In genomic region chr6:149636116-149636515, GRCh38 we compare ENCODE assay signal across 14 cellular contexts. TPM values are rescaled to one million over a fixed set of nuclear protein-coding genes. Genes with fewer than 3 reads are reported as not detected.
A peak's percentile ranks its signal among the peaks of the same experiment; 100 is the strongest.
DNase-seq lines count a peak whose midpoint lies in the region; TF ChIP-seq lines count a peak whose summit lies in the region.
"Had no signal": no experiment of that assay in that cellular context is flagged by ENCODE, and none has a peak within 500 bp of the region (broad histone marks: within the 10 kb centered on the region; RNA-seq: fewer than 3 reads in every experiment).

No MANE protein-coding gene starts in this region.

- H3K4me2 ChIP-seq in mesenchymal stem cell (ENCODE audit: low read length, poor library complexity, severe bottlenecking): no peak overlapping the region

- no peak overlapping the region for H2BK15ac ChIP-seq in mesenchymal stem cell (ENCODE audit: low read depth, poor library complexity, severe bottlenecking)

- POLR2A ChIA-PET in HEK293T (lab: Yijun Ruan, JAX): no interaction called here

- H3K18ac ChIP-seq in mesenchymal stem cell (ENCODE audit: low read depth in 1 of 2, low read length in 2 of 2): no peak overlapping the region

- no peak overlapping the region for H2BK5ac ChIP-seq in mesenchymal stem cell (ENCODE audit: low read depth, low read length, poor library complexity, severe bottlenecking)

- H3K9ac ChIP-seq in colonic mucosa (ENCODE audit: low read depth in 2 of 2, low read length in 2 of 2) (no peak overlapping the region), mesenchymal stem cell (ENCODE audit: low read length) (no peak overlapping the region)

- H4K91ac ChIP-seq in mesenchymal stem cell (ENCODE audit: low read length): no peak overlapping the region

- H3K4me3 ChIP-seq in colonic mucosa (no peak overlapping the region), mesenchymal stem cell (ENCODE audit: insufficient read depth in 1 of 2, low read depth in 1 of 2, low read length in 2 of 2) (no peak overlapping the region)
- H3K4me3 ChIP-seq: SJSA1, thyroid gland had no signal

- CTCF ChIA-PET in HEK293T (lab: Yijun Ruan, JAX): interaction anchor here (0.8 kb wide), 1 partner anchor 9 kb away, joined by 3 read pairs; no protein-coding TSS in a partner anchor

- H3K27ac ChIP-seq in colonic mucosa: no peak overlapping the region
- H3K27ac ChIP-seq in mesenchymal stem cell (ENCODE audit: low read length, poor library complexity, severe bottlenecking): no peak overlapping the region
- H3K27ac ChIP-seq: SJSA1, thyroid gland had no signal

- no peaks in the 10 kb centered on the region for H3K9me3 ChIP-seq in colonic mucosa
- H3K9me3 ChIP-seq in mesenchymal stem cell (ENCODE audit: control insufficient read depth, low read length): no peaks in the 10 kb centered on the region
- H3K9me3 ChIP-seq: SJSA1, thyroid gland had no signal

- DNase-seq in EL: peak; percentile 78
- peak; percentile 83 for DNase-seq in M059J (ENCODE audit: low read depth)
- peak; percentile 21 for DNase-seq in colonic mucosa
- DNase-seq in mesenchymal stem cell: peak; percentile 37
- DNase-seq in activated T-cell treated with anti-CD3 and anti-CD28 coated beads, Interleukin-2, amount 50 U/mL, for 48 hours: no peak
- DNase-seq in AG20443 (ENCODE audit: low spot score): no peak
- DNase-seq in iPS-NIHi7 (ENCODE audit: extremely low spot score): no peak
- DNase-seq in HEK293T (ENCODE audit: extremely low spot score): no peak
- DNase-seq: activated effector memory CD4-positive, alpha-beta T cell treated with Interleukin-2 at 50 U/mL for 16 hours; CD4-positive, CD25-positive, alpha-beta regulatory T cell; NCI-H1105; NK-92 treated with Interleukin-12 subunit alpha and Interleukin-12 subunit beta, amount 100 ng/mL, for 24 hours; thyroid gland had no signal

- no peak overlapping the region for H2AFZ ChIP-seq in mesenchymal stem cell (ENCODE audit: low read depth, low read length)

- intact Hi-C loops in colonic mucosa (cut with DNase I): no loop called here

- H3K4me1 ChIP-seq in colonic mucosa (no peaks in the 10 kb centered on the region), mesenchymal stem cell (ENCODE audit: control insufficient read depth, insufficient read depth, low read depth, low read length) (no peaks in the 10 kb centered on the region)
- H3K4me1 ChIP-seq: SJSA1, thyroid gland had no signal

- H3K4ac ChIP-seq in mesenchymal stem cell (ENCODE audit: low read depth in 1 of 2, low read length in 2 of 2): no peak overlapping the region

- no peak overlapping the region for H4K8ac ChIP-seq in mesenchymal stem cell (ENCODE audit: low read length)

- no peak overlapping the region for H3K23ac ChIP-seq in mesenchymal stem cell (ENCODE audit: low read length in 2 of 2)

- no peak overlapping the region for H3K14ac ChIP-seq in mesenchymal stem cell (ENCODE audit: low read length in 2 of 2)

- H3K27me3 ChIP-seq in colonic mucosa: no peaks in the 10 kb centered on the region
- H3K27me3 ChIP-seq in mesenchymal stem cell (ENCODE audit: control insufficient read depth in 1 of 2, insufficient read depth in 1 of 2, low read length in 2 of 2): no peaks in the 10 kb centered on the region
- H3K27me3 ChIP-seq: SJSA1, thyroid gland had no signal

- H2AK5ac ChIP-seq in mesenchymal stem cell (ENCODE audit: low read length, severe bottlenecking): no peak overlapping the region

- peaks cover 16% of the 10 kb centered on the region for H3K79me1 ChIP-seq in mesenchymal stem cell (replicated peaks; ENCODE audit: low read length, poor library complexity, severe bottlenecking)

- WGBS in mesenchymal stem cell: 69% methylated on average over 2 of the region's 2 CpGs

- H2BK120ac ChIP-seq in mesenchymal stem cell (ENCODE audit: low read depth, low read length): no peak overlapping the region

- no peak for TF ChIP-seq CTCF in colonic mucosa (IDR thresholded peaks at IDR 0.05)

- H2BK12ac ChIP-seq in mesenchymal stem cell (ENCODE audit: low read length in 2 of 2): no peak overlapping the region

- peaks cover 4% of the 10 kb centered on the region for H3K36me3 ChIP-seq in colonic mucosa
- peaks cover 7 to 29% of the 10 kb centered on the region in 2 experiments for H3K36me3 ChIP-seq in mesenchymal stem cell (ENCODE audit: control insufficient read depth in 1 of 2, insufficient read depth in 2 of 2, low read depth in 1 of 2, low read length in 2 of 2)
- H3K36me3 ChIP-seq: thyroid gland had no signal

TF ChIP-seq in HEK293T, 16 proteins besides CTCF, POLR2A, EP300 and RAD21:
- TF ChIP-seq NFRKB (IDR thresholded peaks at IDR 0.05) (no peak), BHLHE40 (IDR thresholded peaks at IDR 0.05; ENCODE audit: borderline replicate concordance) (no peak), L3MBTL2 (conservative IDR thresholded peaks at IDR 0.05) (no peak), LEF1 (IDR thresholded peaks at IDR 0.05; ENCODE audit: borderline replicate concordance) (no peak), ZNF384 (IDR thresholded peaks at IDR 0.05) (no peak), FOXA1 (IDR thresholded peaks at IDR 0.05) (no peak), FOXK2 (IDR thresholded peaks at IDR 0.05) (no peak), TARDBP (IDR thresholded peaks at IDR 0.05) (no peak), PKNOX1 (IDR thresholded peaks at IDR 0.05) (no peak)

RNA-seq across cellular contexts. Expression of gene KATNA1, which starts 12.4 kb away (rescaled TPM):
- total RNA-seq in M059J (2014; rRNA removed; shearing (Covaris generic)): 19.4 and 33.9 TPM in 2 replicates
- 10 to 100 TPM; 11.8 to 14.3 TPM for total RNA-seq in colonic mucosa
- polyA plus RNA-seq in mesenchymal stem cell (2013, experiment 1 of 2): 16.3 TPM
- polyA plus RNA-seq in mesenchymal stem cell (2013, experiment 2 of 2): 16.4 TPM

Comparison
In these comparisons a context has a peak if more than half of its experiments do, and no peak if none do; other contexts are left out.
1. DNase-seq: peak in EL (single experiment), M059J (single experiment), colonic mucosa (single experiment) and mesenchymal stem cell (single experiment); none in activated T-cell treated with anti-CD3 and anti-CD28 coated beads, Interleukin-2, amount 50 U/mL, for 48 hours (0 of 2), AG20443 (single experiment), iPS-NIHi7 (single experiment) and HEK293T (single experiment).